Comparison of ENCODE assay signal across 8 cellular contexts in the genomic region with DNA sequence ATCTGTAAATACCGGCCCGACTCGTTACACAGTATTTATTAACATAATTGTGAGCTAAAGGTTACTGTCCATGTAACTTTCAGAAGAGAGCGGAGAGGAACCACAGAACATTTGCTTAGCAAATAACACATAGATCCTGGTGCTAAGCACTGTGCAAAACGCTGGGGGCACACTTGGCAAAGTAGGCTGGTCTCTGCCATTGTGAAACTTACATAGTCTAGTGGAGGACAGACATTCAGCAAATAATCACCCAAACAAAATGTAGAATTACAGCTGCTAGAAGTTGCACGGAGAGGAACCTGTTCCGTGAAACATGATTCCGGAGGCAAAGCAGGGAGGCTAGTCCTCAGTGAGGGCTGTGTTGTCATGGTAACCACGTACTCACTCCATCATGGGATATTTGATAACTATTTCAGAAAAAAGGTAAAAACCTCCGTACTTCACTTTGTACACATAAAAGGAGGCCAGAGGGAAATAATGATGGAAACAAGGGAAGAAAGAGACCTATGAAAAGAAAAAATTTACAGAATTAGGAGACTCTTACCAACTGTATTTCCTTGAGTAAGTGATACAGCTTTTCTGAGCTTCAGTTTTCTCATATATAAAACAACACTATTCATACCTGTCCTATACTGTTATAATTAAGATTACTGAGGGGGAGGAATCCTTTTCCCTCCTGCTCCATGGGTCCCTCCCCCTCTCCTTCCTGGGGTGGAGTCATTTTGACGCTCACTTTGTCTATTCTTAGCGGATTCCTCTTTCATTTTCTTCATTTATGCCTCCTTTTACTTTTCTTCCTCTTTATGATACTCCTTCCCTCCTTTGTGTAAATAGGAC. TPM values are rescaled to one million over a fixed set of nuclear protein-coding genes. Genes with fewer than 3 reads are reported as not detected.
DNase-seq lines count a peak whose midpoint lies in the region; ATAC-seq and TF ChIP-seq lines count a peak whose summit lies in the region.

No MANE protein-coding gene starts in this region.

- peak in 4 of 10 experiments; percentile 32 to 45 (median 34) for DNase-seq in CD4-positive, alpha-beta T cell
- DNase-seq in NCI-H69 (lab: John Stamatoyannopoulos, UW) (peak; percentile 25), left ventricle myocardium inferior (peak; percentile 30), psoas muscle (no peak)
- DNase-seq in NK-92 treated with Interleukin-12 subunit alpha and Interleukin-12 subunit beta, amount 100 ng/mL, for 24 hours (lab: John Stamatoyannopoulos, UW) = no peak

- peak overlapping the region; percentile 96 for H3K27ac ChIP-seq in CD4-positive, alpha-beta T cell (ENCODE audit: low read depth, low read length)
- H3K27ac ChIP-seq in left ventricle myocardium inferior (replicated peaks) (peak overlapping the region; percentile 89), psoas muscle (peak overlapping the region; percentile 85)

- H3K4me3 ChIP-seq in left ventricle myocardium inferior = peak overlapping the region; percentile 99
- H3K4me3 ChIP-seq in psoas muscle = peak overlapping the region; percentile 100

- H3K36me3 ChIP-seq in left ventricle myocardium inferior (no peaks in the 10 kb centered on the region), psoas muscle (ENCODE audit: insufficient read depth in 1 of 2, low read depth in 1 of 2) (no peaks in the 10 kb centered on the region)

- H3K4me1 ChIP-seq in left ventricle myocardium inferior (peaks cover 41% of the 10 kb centered on the region), psoas muscle (no peaks in the 10 kb centered on the region)

- POLR2A ChIA-PET in CD4-positive, alpha-beta T cell (lab: Charles Lee) = interaction anchor here (0.6 to 4.2 kb wide), 30 partner anchors 9 to 1270 kb away, joined by 3 to 49 read pairs (median 4); a partner anchor contains a TSS

- 27 to 30% (median 29%) methylated on average over 12 of the region's 12 CpGs for WGBS in psoas muscle, 3 donors

- peaks cover 5% of the 10 kb centered on the region for H3K36me3 Mint-ChIP-seq in CD4-positive, alpha-beta T cell (ENCODE audit: low read depth)
- peaks cover 2% of the 10 kb centered on the region for H3K36me3 Mint-ChIP-seq in activated naive CD8-positive, alpha-beta T cell

- H3K9me3 ChIP-seq in CD4-positive, alpha-beta T cell (ENCODE audit: control insufficient read depth, low read length) = no peaks in the 10 kb centered on the region
- H3K9me3 ChIP-seq in left ventricle myocardium inferior (replicated peaks) (no peaks in the 10 kb centered on the region), psoas muscle (no peaks in the 10 kb centered on the region)

- H3K4me1 Mint-ChIP-seq in CD4-positive, alpha-beta T cell (ENCODE audit: low read depth) = peaks cover 37% of the 10 kb centered on the region
- H3K4me1 Mint-ChIP-seq in activated naive CD8-positive, alpha-beta T cell (ENCODE audit: low read depth) = peaks cover 37% of the 10 kb centered on the region

- peak overlapping the region; percentile 93 for H3K4me3 Mint-ChIP-seq in CD4-positive, alpha-beta T cell
- H3K4me3 Mint-ChIP-seq in activated naive CD8-positive, alpha-beta T cell = peak overlapping the region; percentile 90

- CTCF ChIA-PET in CD4-positive, alpha-beta T cell (lab: Charles Lee) = interaction anchor here (0.6 to 4.3 kb wide), 21 partner anchors 8 to 372 kb away, joined by 3 to 34 read pairs (median 3); no protein-coding TSS in a partner anchor

- H3K27me3 ChIP-seq in CD4-positive, alpha-beta T cell (ENCODE audit: control insufficient read depth, insufficient read depth, low read length) = no peaks in the 10 kb centered on the region
- H3K27me3 ChIP-seq in left ventricle myocardium inferior (ENCODE audit: low read depth) (no peaks in the 10 kb centered on the region), psoas muscle (ENCODE audit: insufficient read depth in 3 of 3, low read length in 2 of 3) (no peaks in the 10 kb centered on the region)

- TF ChIP-seq CTCF in CD4-positive, alpha-beta T cell (IDR thresholded peaks at IDR 0.05) = peak; percentile 46
- peak; percentile 31 for TF ChIP-seq CTCF in left ventricle myocardium inferior (IDR thresholded peaks at IDR 0.05; ENCODE audit: borderline replicate concordance)
- TF ChIP-seq CTCF in psoas muscle (IDR thresholded peaks at IDR 0.05) = peak; percentile 16

- intact Hi-C loops in CD4-positive, alpha-beta T cell (cut with DNase I, micrococcal nuclease) = loop anchor here (1.0 to 10.0 kb wide), 5 partner anchors 20 to 892 kb away; no protein-coding TSS in a partner anchor
- intact Hi-C loops in left ventricle myocardium inferior (cut with micrococcal nuclease) (no loop called here), psoas muscle (cut with DNase I) (no loop called here)

- no peaks in the 10 kb centered on the region for H3K9me3 Mint-ChIP-seq in CD4-positive, alpha-beta T cell
- H3K9me3 Mint-ChIP-seq in activated naive CD8-positive, alpha-beta T cell (ENCODE audit: low read depth) = no peaks in the 10 kb centered on the region

- peak overlapping the region; percentile 91 for H3K27ac Mint-ChIP-seq in CD4-positive, alpha-beta T cell
- peak overlapping the region; percentile 97 for H3K27ac Mint-ChIP-seq in activated naive CD8-positive, alpha-beta T cell

- ATAC-seq in CD4-positive, alpha-beta T cell (ENCODE audit: poor library complexity) = peak; percentile 55
- ATAC-seq in GM19035 (IDR thresholded peaks at IDR 0.05; ENCODE audit: unreplicated experiment) (peak; percentile 54), HG03196 (IDR thresholded peaks at IDR 0.05; ENCODE audit: unreplicated experiment) (peak; percentile 57), psoas muscle (peak; percentile 24 to 42 (median 32))

- H3K27me3 Mint-ChIP-seq in CD4-positive, alpha-beta T cell = no peaks in the 10 kb centered on the region
- no peaks in the 10 kb centered on the region for H3K27me3 Mint-ChIP-seq in activated naive CD8-positive, alpha-beta T cell

RNA-seq across cellular contexts. Expression of a gene that starts 0.8 kb away (rescaled TPM):
- 10 to 100 TPM; 69.4 to 73.1 TPM for total RNA-seq in CD4-positive, alpha-beta T cell
- 4.3 TPM for total RNA-seq in left ventricle myocardium inferior
- total RNA-seq in psoas muscle = 1 to 10 TPM; 1.9 to 3.0 (median 2.0) TPM
- 1 to 10 TPM; 2.5 to 4.2 (median 2.8) TPM for polyA plus RNA-seq in psoas muscle

Comparison
In these comparisons a context has a peak if more than half of its experiments do, and no peak if none do; other contexts are left out.
1. DNase-seq: peak in NCI-H69 (single experiment) and left ventricle myocardium inferior (single experiment); none in psoas muscle (0 of 2) and NK-92 treated with Interleukin-12 subunit alpha and Interleukin-12 subunit beta, amount 100 ng/mL, for 24 hours (single experiment).
2. RNA of a gene that starts 0.8 kb away (total RNA-seq): 69.4 to 73.1 TPM in CD4-positive, alpha-beta T cell; 4.3 TPM in left ventricle myocardium inferior (single experiment) and 1.9 to 3.0 TPM in psoas muscle; every median in the first group is over 10 times any median in the second.
3. intact Hi-C loops: an anchor here in CD4-positive, alpha-beta T cell (1.0 to 10.0 kb wide); none called in left ventricle myocardium inferior and psoas muscle.
4. Peak in every context shown above with its lines, with median percentiles within 50 percentile points of each other: ATAC-seq, H3K27ac ChIP-seq and CTCF ChIP-seq.